In genomic region chr12:20528208-20528607, GRCh38 we compare ENCODE assay signal across 22 cellular contexts.
DNase-seq lines count a peak whose midpoint lies in the region; TF ChIP-seq lines count a peak whose summit lies in the region.
"Had no signal": no experiment of that assay in that cellular context is flagged by ENCODE, and none has a peak within 500 bp of the region (broad histone marks: within the 10 kb centered on the region; RNA-seq: fewer than 3 reads in every experiment).

No MANE protein-coding gene starts in this region.

- H2BK15ac ChIP-seq in neuronal stem cell (ENCODE audit: low read length) = no peak overlapping the region

- no CpG with 5 or more reads among the region's 1 CpG for WGBS in neuronal stem cell (ENCODE audit: extremely low coverage in 2 of 2, insufficient read length in 2 of 2, insufficient replicate concordance in 1 of 2), 2 donors

- H3K4me1 ChIP-seq in ACC112 (ENCODE audit: control insufficient read depth, insufficient read depth, low read length, unreplicated experiment) = peaks cover 41% of the 10 kb centered on the region
- H3K4me1 ChIP-seq in fibroblast of lung (ENCODE audit: control insufficient read depth, extremely low read depth, insufficient read depth, low read length) = no peaks in the 10 kb centered on the region
- peaks cover 0 to 5% of the 10 kb centered on the region in 2 donors for H3K4me1 ChIP-seq in neuronal stem cell (ENCODE audit: control insufficient read depth in 2 of 2, insufficient read depth in 1 of 2, low read depth in 1 of 2, low read length in 2 of 2)
- no peaks in the 10 kb centered on the region for H3K4me1 ChIP-seq in BE2C
- H3K4me1 ChIP-seq: esophagus squamous epithelium, suprapubic skin had no signal

- H3K14ac ChIP-seq in neuronal stem cell (ENCODE audit: low read length) = no peak overlapping the region

- H3K36me3 ChIP-seq in ACC112 (ENCODE audit: insufficient read depth, low read length) (no peaks in the 10 kb centered on the region), fibroblast of lung (ENCODE audit: control insufficient read depth, insufficient read depth, low read length) (no peaks in the 10 kb centered on the region), neuronal stem cell (replicated peaks in 1 of 2; ENCODE audit: control insufficient read depth in 2 of 2, insufficient read depth in 2 of 2, low read length in 2 of 2) (no peaks in the 10 kb centered on the region), BE2C (no peaks in the 10 kb centered on the region), H7 (replicated peaks; ENCODE audit: control insufficient read depth, insufficient read depth, low read length) (no peaks in the 10 kb centered on the region)
- H3K36me3 ChIP-seq: esophagus squamous epithelium, suprapubic skin had no signal

- H2BK5ac ChIP-seq in neuronal stem cell (ENCODE audit: low read length) = no peak overlapping the region

- in situ Hi-C loops in SK-MEL-5 (cut with HindIII; ENCODE audit: low pct_unique_long_range_greater_than_20kb, low sequenced_read_pairs) = no loop called here

- H3K4ac ChIP-seq in neuronal stem cell (ENCODE audit: low read length) = no peak overlapping the region

- H3K9me3 ChIP-seq in fibroblast of lung (ENCODE audit: control insufficient read depth, insufficient read depth, low read depth, low read length) (no peaks in the 10 kb centered on the region), neuronal stem cell (replicated peaks in 1 of 2; ENCODE audit: control insufficient read depth in 2 of 2, insufficient read depth in 1 of 2, low read depth in 1 of 2, low read length in 2 of 2) (no peaks in the 10 kb centered on the region), BE2C (no peaks in the 10 kb centered on the region)
- H3K9me3 ChIP-seq: esophagus squamous epithelium, suprapubic skin had no signal

- H2BK12ac ChIP-seq in neuronal stem cell (ENCODE audit: low read length) = no peak overlapping the region

- H4K8ac ChIP-seq in neuronal stem cell (ENCODE audit: low read depth, low read length) = no peak overlapping the region

- H3K4me2 ChIP-seq in fibroblast of lung (ENCODE audit: extremely low read depth, insufficient read depth, low read length) (no peak overlapping the region), neuronal stem cell (ENCODE audit: insufficient read depth, low read length, poor library complexity, severe bottlenecking) (no peak overlapping the region)

- H3K9ac ChIP-seq in fibroblast of lung (ENCODE audit: insufficient read depth, low read length) (no peak overlapping the region), neuronal stem cell (ENCODE audit: low read depth, low read length, poor library complexity) (no peak overlapping the region)

- H3K79me2 ChIP-seq in ACC112 (ENCODE audit: control insufficient read depth, insufficient read depth, low read length, unreplicated experiment) = peaks cover 12% of the 10 kb centered on the region
- H3K79me2 ChIP-seq in fibroblast of lung (ENCODE audit: control insufficient read depth, insufficient read depth, low read length) = no peaks in the 10 kb centered on the region

- DNase-seq in SK-MEL-5 (ENCODE audit: low read depth, low spot score) (peak; percentile 59), fibroblast of lung (ENCODE audit: low read depth in 2 of 2) (no peak), neuronal stem cell (ENCODE audit: low spot score) (no peak), H4 (ENCODE audit: low spot score) (no peak), NOMO-1 treated with dmso at 0.1 percent for 144 hours (lab: John Stamatoyannopoulos, UW; ENCODE audit: unreplicated experiment) (no peak), BE2C (no peak), H7 (no peak)
- DNase-seq: activated CD4-positive, alpha-beta T cell treated with anti-CD3 and anti-CD28 coated beads for 4 hours; central memory CD4-positive, alpha-beta T cell; DMS 273 treated with DMSO at 0.1 percent for 48 hours; effector CD4-positive, alpha-beta T cell; esophagus squamous epithelium; GDM1; naive thymus-derived CD4-positive, alpha-beta T cell; NCI-H1048; NCI-H2081 treated with DMSO at 0.1 percent for 48 hours; NCI-H446 treated with DMSO at 0.1 percent for 48 hours; stimulated activated CD8-positive, alpha-beta memory T cell treated with anti-CD3 and anti-CD28 coated beads, Interleukin-4, amount 100 ng/mL, for 48 hours had no signal

- no peaks in the 10 kb centered on the region for H3K79me1 ChIP-seq in neuronal stem cell (ENCODE audit: low read depth, low read length)

- no peak overlapping the region for H3K23ac ChIP-seq in neuronal stem cell (ENCODE audit: low read depth, low read length, poor library complexity)

- H3K27ac ChIP-seq in ACC112 (ENCODE audit: low read depth, low read length) (peak overlapping the region; percentile 80), fibroblast of lung (ENCODE audit: insufficient read depth, low read length) (no peak overlapping the region), neuronal stem cell (replicated peaks; ENCODE audit: low read length) (no peak overlapping the region)
- H3K27ac ChIP-seq: suprapubic skin had no signal

- TF ChIP-seq CTCF in fibroblast of lung (conservative IDR thresholded peaks at IDR 0.05 in 1 of 2, IDR thresholded peaks at IDR 0.05 in 1 of 2; ENCODE audit: low read depth in 1 of 2, low read length in 2 of 2) (no peak), BE2C (IDR thresholded peaks at IDR 0.05; ENCODE audit: low read depth, low read length) (no peak)

- H4K91ac ChIP-seq in neuronal stem cell (ENCODE audit: low read depth, low read length, poor library complexity) = no peak overlapping the region

- no peak overlapping the region for H2AK5ac ChIP-seq in neuronal stem cell (ENCODE audit: low read depth, low read length)

- H2BK120ac ChIP-seq in neuronal stem cell (ENCODE audit: low read depth, low read length) = no peak overlapping the region

- H3K27me3 ChIP-seq in ACC112 (ENCODE audit: insufficient read depth, low read length) (no peaks in the 10 kb centered on the region), fibroblast of lung (ENCODE audit: control insufficient read depth, insufficient read depth, low read length) (no peaks in the 10 kb centered on the region), neuronal stem cell (ENCODE audit: control insufficient read depth in 3 of 3, insufficient read depth in 3 of 3, low read depth in 1 of 3, low read length in 3 of 3) (no peaks in the 10 kb centered on the region), BE2C (no peaks in the 10 kb centered on the region), H7 (ENCODE audit: control insufficient read depth, insufficient read depth, low read length) (no peaks in the 10 kb centered on the region)
- H3K27me3 ChIP-seq: esophagus squamous epithelium, suprapubic skin had no signal

- peak overlapping the region; percentile 80 for H2AFZ ChIP-seq in ACC112 (ENCODE audit: low read length, unreplicated experiment)
- peak overlapping the region; percentile 28 for H2AFZ ChIP-seq in fibroblast of lung (ENCODE audit: low read length)
- peak overlapping the region; percentile 72 for H2AFZ ChIP-seq in neuronal stem cell (ENCODE audit: low read length)

- H3K18ac ChIP-seq in neuronal stem cell (ENCODE audit: low read length) = no peak overlapping the region

- H3K4me3 ChIP-seq in ACC112 (ENCODE audit: low read depth, low read length) (peak overlapping the region; percentile 61), fibroblast of lung (replicated peaks in 1 of 4; ENCODE audit: control extremely low read depth in 1 of 4, insufficient read depth in 1 of 4, low read depth in 3 of 4, low read length in 4 of 4) (no peak overlapping the region), neuronal stem cell (ENCODE audit: low read length in 2 of 2) (no peak overlapping the region), BE2C (ENCODE audit: low read depth, low read length) (no peak overlapping the region), H7 (ENCODE audit: insufficient read depth, low read depth, low read length) (no peak overlapping the region)
- H3K4me3 ChIP-seq: esophagus squamous epithelium, K562, lung, suprapubic skin had no signal

- no peaks in the 10 kb centered on the region for H4K20me1 ChIP-seq in fibroblast of lung (ENCODE audit: control insufficient read depth, extremely low read depth, insufficient read depth, low read length)

Comparison
In these comparisons a context has a peak if more than half of its experiments do, and no peak if none do; other contexts are left out.
1. H2AFZ ChIP-seq: peak in every context shown above with its lines; median percentile 80 in ACC112; 72 in neuronal stem cell; 28 in fibroblast of lung.